In genomic region chr17:10114931-10115535, GRCh38 we compare ENCODE assay signal across 8 cellular contexts.
DNase-seq lines count a peak whose midpoint lies in the region; ATAC-seq, FAIRE-seq and TF ChIP-seq lines count a peak whose summit lies in the region.

No MANE protein-coding gene starts in this region.

- ATAC-seq in HG03175 (IDR thresholded peaks at IDR 0.05; ENCODE audit: unreplicated experiment), result peak; percentile 45
- peak; percentile 87 for ATAC-seq in left lung
- ATAC-seq in HG03520 (IDR thresholded peaks at IDR 0.05; ENCODE audit: unreplicated experiment), result no peak

- intact Hi-C loops in MCF 10A (cut with micrococcal nuclease), result no loop called here
- intact Hi-C loops in left lung (cut with DNase I), result no loop called here

- H3K4me3 Mint-ChIP-seq in MCF 10A (ENCODE audit: unreplicated experiment), result peak overlapping the region; percentile 17

- H3K4me1 Mint-ChIP-seq in MCF 10A (ENCODE audit: insufficient read depth, unreplicated experiment), result peaks cover 13% of the 10 kb centered on the region

- peak overlapping the region; percentile 82 to 93 for H3K27ac ChIP-seq in left lung

- H3K4me1 ChIP-seq in left lung, result peaks cover 6 to 71% of the 10 kb centered on the region in 2 donors

- no peaks in the 10 kb centered on the region for H3K9me3 ChIP-seq in left lung

- H3K27me3 Mint-ChIP-seq in MCF 10A (ENCODE audit: insufficient read depth, unreplicated experiment), result no peaks in the 10 kb centered on the region

- no peak for FAIRE-seq in RCC 7860 (lab: Jason Lieb, UNC)

- no peaks in the 10 kb centered on the region for H3K36me3 ChIP-seq in left lung

- DNase-seq in GM04503 (ENCODE audit: low read depth) (peak; percentile 93), T-helper 9 cell (peak; percentile 43), MCF 10A (ENCODE audit: unreplicated experiment) (peak; percentile 83), left lung (peak; percentile 94 to 95), RCC 7860 (ENCODE audit: low spot score) (no peak)
- DNase-seq in stimulated activated CD4-positive, alpha-beta T cell treated with anti-CD3 and anti-CD28 coated beads, TNF-alpha, amount 100 ng/mL, for 1 hour (ENCODE audit: low read depth in 3 of 3, low spot score in 1 of 3), result peak in 2 of 3 donors; percentile 21 to 28

- H3K27me3 ChIP-seq in left lung, result peaks cover 0 to 3% of the 10 kb centered on the region in 2 donors

- H3K9me3 Mint-ChIP-seq in MCF 10A (ENCODE audit: unreplicated experiment), result peaks cover 20% of the 10 kb centered on the region

- POLR2A ChIA-PET in MCF 10A (lab: Yijun Ruan, JAX), result interaction anchor here (1.0 kb wide), 1 partner anchor 12 kb away, joined by 3 read pairs; no protein-coding TSS in a partner anchor

- CTCF ChIA-PET in MCF 10A (lab: Yijun Ruan, JAX), result interaction anchor here (1.1 kb wide), 1 partner anchor 12 kb away, joined by 3 read pairs; no protein-coding TSS in a partner anchor

- no peaks in the 10 kb centered on the region for H3K36me3 Mint-ChIP-seq in MCF 10A (ENCODE audit: insufficient read depth, unreplicated experiment)

- TF ChIP-seq CTCF in MCF 10A (IDR thresholded peaks at IDR 0.05; ENCODE audit: unreplicated experiment), result no peak
- no peak for TF ChIP-seq CTCF in left lung (IDR thresholded peaks at IDR 0.05)

- peak overlapping the region in 1 of 2 donors; percentile 17 for H3K4me3 ChIP-seq in left lung

- BruUV-seq in MCF 10A (replicated peaks; lab: Mats Ljungman, UMichigan), result no TSS peak

- H3K27ac Mint-ChIP-seq in MCF 10A (ENCODE audit: low read depth, unreplicated experiment), result peak overlapping the region; percentile 76
